ENCODE assay signal across 1 cellular context in the genomic region with DNA sequence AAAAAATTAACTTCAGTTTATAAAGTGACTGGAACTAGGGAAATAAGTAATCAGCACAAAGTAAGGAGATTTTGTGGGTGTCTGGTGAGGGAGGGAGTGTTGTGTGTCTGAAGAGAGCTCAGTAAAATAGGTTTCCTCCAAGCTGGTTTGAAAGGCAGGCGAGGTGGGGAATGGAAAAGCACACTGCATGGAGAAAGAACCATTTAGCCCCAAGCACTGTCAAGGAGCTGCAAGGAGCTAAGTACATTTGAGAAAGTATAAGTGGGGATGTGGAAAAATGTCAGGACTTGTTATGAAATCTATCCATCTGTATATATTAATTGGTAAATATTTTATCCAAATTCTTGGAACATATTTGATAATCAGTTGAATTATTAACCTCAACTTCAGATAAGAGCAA.
TF ChIP-seq lines count a peak whose summit lies in the region.

No MANE protein-coding gene starts in this region.

TF ChIP-seq in A549, 52 proteins besides CTCF, POLR2A, EP300 and RAD21:
- TF ChIP-seq, protein P1, sequence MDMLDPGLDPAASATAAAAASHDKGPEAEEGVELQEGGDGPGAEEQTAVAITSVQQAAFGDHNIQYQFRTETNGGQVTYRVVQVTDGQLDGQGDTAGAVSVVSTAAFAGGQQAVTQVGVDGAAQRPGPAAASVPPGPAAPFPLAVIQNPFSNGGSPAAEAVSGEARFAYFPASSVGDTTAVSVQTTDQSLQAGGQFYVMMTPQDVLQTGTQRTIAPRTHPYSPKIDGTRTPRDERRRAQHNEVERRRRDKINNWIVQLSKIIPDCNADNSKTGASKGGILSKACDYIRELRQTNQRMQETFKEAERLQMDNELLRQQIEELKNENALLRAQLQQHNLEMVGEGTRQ (IDR thresholded peaks at IDR 0.05) = no peak
- no peak for TF ChIP-seq MYC (IDR thresholded peaks at IDR 0.05; ENCODE audit: borderline replicate concordance, low read length)
- no peak for TF ChIP-seq TP53 (CRISPR knock-in tag; IDR thresholded peaks at IDR 0.05)
- no peak for TF ChIP-seq GATA3 (IDR thresholded peaks at IDR 0.05; ENCODE audit: borderline replicate concordance)
- TF ChIP-seq, protein P2, sequence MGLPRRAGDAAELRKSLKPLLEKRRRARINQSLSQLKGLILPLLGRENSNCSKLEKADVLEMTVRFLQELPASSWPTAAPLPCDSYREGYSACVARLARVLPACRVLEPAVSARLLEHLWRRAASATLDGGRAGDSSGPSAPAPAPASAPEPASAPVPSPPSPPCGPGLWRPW (IDR thresholded peaks at IDR 0.05) = no peak
- no peak for TF ChIP-seq MAZ (IDR thresholded peaks at IDR 0.05; ENCODE audit: borderline replicate concordance, low read depth, low read length)
- TF ChIP-seq FOSL2 (IDR thresholded peaks at IDR 0.05) = no peak
- TF ChIP-seq FOSL2 (CRISPR knock-in tag; IDR thresholded peaks at IDR 0.05) = no peak
- no peak for TF ChIP-seq ZSCAN20 (CRISPR knock-in tag; IDR thresholded peaks at IDR 0.05)
- TF ChIP-seq TFCP2L1 (CRISPR knock-in tag; IDR thresholded peaks at IDR 0.05) = no peak
- no peak for TF ChIP-seq HEYL (CRISPR knock-in tag; IDR thresholded peaks at IDR 0.05)
- TF ChIP-seq, protein P3, sequence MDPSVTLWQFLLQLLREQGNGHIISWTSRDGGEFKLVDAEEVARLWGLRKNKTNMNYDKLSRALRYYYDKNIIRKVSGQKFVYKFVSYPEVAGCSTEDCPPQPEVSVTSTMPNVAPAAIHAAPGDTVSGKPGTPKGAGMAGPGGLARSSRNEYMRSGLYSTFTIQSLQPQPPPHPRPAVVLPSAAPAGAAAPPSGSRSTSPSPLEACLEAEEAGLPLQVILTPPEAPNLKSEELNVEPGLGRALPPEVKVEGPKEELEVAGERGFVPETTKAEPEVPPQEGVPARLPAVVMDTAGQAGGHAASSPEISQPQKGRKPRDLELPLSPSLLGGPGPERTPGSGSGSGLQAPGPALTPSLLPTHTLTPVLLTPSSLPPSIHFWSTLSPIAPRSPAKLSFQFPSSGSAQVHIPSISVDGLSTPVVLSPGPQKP (IDR thresholded peaks at IDR 0.05; ENCODE audit: low read depth, low read length) = no peak
- no peak for TF ChIP-seq ZFP36 (IDR thresholded peaks at IDR 0.05; ENCODE audit: borderline replicate concordance, partially characterized antibody)
